ENCODE assay signal across 1 cellular context in the genomic region with DNA sequence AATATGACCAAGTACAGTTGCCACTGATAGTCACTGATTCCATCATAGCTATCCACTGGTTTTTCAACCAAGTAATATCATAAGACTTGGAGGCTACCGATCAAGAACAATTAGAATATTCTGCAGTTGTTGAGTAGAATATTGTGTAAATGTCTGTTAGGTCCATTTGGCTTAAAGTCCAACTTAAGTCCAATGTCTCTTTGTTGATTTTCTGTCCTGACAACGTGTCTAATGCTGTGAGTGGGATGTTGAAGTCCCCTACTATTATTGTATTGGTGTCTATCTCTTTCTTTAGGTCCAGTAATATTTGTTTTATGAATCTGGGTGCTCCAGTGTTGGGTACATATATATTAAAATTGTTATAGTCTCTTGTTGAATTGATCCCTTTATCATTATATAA.
TF ChIP-seq lines count a peak whose summit lies in the region.

No MANE protein-coding gene starts in this region.

TF ChIP-seq in HepG2, 621 proteins besides CTCF, POLR2A, EP300 and RAD21 (continued from another document):
- TF ChIP-seq, protein P1, sequence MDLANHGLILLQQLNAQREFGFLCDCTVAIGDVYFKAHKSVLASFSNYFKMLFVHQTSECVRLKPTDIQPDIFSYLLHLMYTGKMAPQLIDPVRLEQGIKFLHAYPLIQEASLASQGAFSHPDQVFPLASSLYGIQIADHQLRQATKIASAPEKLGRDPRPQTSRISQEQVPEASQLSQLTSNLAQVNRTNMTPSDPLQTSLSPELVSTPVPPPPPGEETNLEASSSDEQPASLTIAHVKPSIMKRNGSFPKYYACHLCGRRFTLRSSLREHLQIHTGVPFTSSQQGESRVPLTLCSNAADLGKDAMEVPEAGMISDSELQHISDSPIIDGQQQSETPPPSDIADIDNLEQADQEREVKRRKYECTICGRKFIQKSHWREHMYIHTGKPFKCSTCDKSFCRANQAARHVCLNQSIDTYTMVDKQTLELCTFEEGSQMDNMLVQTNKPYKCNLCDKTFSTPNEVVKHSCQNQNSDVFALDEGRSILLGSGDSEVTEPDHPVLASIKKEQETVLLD (CRISPR knock-in tag; IDR thresholded peaks at IDR 0.05; ENCODE audit: low read depth): no peak
- TF ChIP-seq FOXA3 (CRISPR knock-in tag; IDR thresholded peaks at IDR 0.05) (peak; percentile 35; the same call in 1 of the 2 replicates), ZNF644 (CRISPR knock-in tag; IDR thresholded peaks at IDR 0.05; ENCODE audit: low read depth) (0 out of 2 replicates have a peak, but pooled peaks have one; percentile 38), PTBP1 (IDR thresholded peaks at IDR 0.05; ENCODE audit: low read depth, low read length, poor library complexity, severe bottlenecking) (no peak), POGZ (CRISPR knock-in tag; IDR thresholded peaks at IDR 0.05) (no peak)
- TF ChIP-seq, protein P2, sequence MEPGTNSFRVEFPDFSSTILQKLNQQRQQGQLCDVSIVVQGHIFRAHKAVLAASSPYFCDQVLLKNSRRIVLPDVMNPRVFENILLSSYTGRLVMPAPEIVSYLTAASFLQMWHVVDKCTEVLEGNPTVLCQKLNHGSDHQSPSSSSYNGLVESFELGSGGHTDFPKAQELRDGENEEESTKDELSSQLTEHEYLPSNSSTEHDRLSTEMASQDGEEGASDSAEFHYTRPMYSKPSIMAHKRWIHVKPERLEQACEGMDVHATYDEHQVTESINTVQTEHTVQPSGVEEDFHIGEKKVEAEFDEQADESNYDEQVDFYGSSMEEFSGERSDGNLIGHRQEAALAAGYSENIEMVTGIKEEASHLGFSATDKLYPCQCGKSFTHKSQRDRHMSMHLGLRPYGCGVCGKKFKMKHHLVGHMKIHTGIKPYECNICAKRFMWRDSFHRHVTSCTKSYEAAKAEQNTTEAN (CRISPR knock-in tag; conservative IDR thresholded peaks at IDR 0.05): no peak
